8 cellular contexts compared by ENCODE assay signal in the genomic region with DNA sequence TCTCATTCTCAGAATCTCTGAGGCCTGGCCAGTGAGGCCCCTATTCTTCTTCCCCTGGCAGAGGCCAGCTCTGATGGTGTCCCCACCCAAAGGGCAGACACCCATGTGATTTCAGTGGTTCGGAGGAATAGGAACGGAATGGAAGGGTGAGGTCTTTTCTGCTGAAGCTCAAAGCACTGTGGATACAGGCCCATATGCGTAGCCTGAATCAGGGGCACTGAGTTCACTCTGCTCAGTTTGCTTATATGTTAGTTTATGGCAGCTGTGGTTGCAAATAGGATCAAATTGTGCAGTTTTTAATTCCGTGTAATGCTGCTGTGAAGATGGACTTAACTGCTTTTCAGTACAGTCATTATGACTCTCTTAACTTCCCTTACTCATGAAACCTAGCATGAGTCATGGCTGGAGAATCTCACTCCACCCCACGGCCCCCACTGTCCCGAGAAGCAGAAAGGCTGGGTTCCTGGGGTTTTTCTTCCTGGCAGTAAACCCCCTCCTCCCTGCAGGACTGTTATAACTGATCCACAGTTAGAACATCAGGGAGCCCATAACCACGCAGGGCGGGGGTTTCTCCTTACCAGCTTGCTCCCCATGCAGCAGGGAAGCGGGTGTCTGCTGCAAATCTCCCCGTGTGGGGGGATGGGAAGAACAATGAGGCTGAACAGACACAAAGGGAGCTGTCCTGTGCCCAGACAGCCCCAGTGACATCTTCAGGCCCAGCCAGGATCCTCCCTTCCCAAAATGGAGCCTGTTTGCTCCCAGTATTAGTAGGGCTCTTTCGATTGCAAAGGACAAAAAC.
DNase-seq lines count a peak whose midpoint lies in the region; ATAC-seq and TF ChIP-seq lines count a peak whose summit lies in the region.

No MANE protein-coding gene starts in this region.

- H3K4me3 ChIP-seq in ovary: no peak overlapping the region

- no peak for TF ChIP-seq POLR2A in ovary (IDR thresholded peaks at IDR 0.05)

- WGBS in ovary, 3 donors: 40 to 47% (median 43%) methylated on average over 11 of the region's 11 CpGs

- peaks cover 3% of the 10 kb centered on the region for H3K36me3 Mint-ChIP-seq in T-helper 1 cell treated with Interleukin-12 subunit alpha and Interleukin-12 subunit beta and Interleukin-4 antibody, amounts not matched to agents 30 μg/mL and 1 μg/mL, for 36 hours (ENCODE audit: low read depth)

- peak; percentile 69 for ATAC-seq in HG03159 (IDR thresholded peaks at IDR 0.05; ENCODE audit: unreplicated experiment)

- TF ChIP-seq EP300 in ovary (IDR thresholded peaks at IDR 0.05): no peak

- H3K4me1 ChIP-seq in ovary (ENCODE audit: insufficient read depth): no peaks in the 10 kb centered on the region

- peak overlapping the region; percentile 86 for H3K27ac Mint-ChIP-seq in T-helper 1 cell treated with Interleukin-12 subunit alpha and Interleukin-12 subunit beta and Interleukin-4 antibody, amounts not matched to agents 30 μg/mL and 1 μg/mL, for 36 hours

- H3K27me3 ChIP-seq in ovary: no peaks in the 10 kb centered on the region

- H3K27me3 Mint-ChIP-seq in T-helper 1 cell treated with Interleukin-12 subunit alpha and Interleukin-12 subunit beta and Interleukin-4 antibody, amounts not matched to agents 30 μg/mL and 1 μg/mL, for 36 hours (ENCODE audit: low read depth): no peaks in the 10 kb centered on the region

- peaks cover 31% of the 10 kb centered on the region for H3K9me3 Mint-ChIP-seq in T-helper 1 cell treated with Interleukin-12 subunit alpha and Interleukin-12 subunit beta and Interleukin-4 antibody, amounts not matched to agents 30 μg/mL and 1 μg/mL, for 36 hours

- TF ChIP-seq CTCF in ovary (IDR thresholded peaks at IDR 0.05): no peak

- peaks cover 27% of the 10 kb centered on the region for H3K4me1 Mint-ChIP-seq in T-helper 1 cell treated with Interleukin-12 subunit alpha and Interleukin-12 subunit beta and Interleukin-4 antibody, amounts not matched to agents 30 μg/mL and 1 μg/mL, for 36 hours (ENCODE audit: low read depth)

- H3K36me3 ChIP-seq in ovary: no peaks in the 10 kb centered on the region

- H3K27ac ChIP-seq in ovary: no peak overlapping the region

- intact Hi-C loops in ovary (cut with DNase I): no loop called here

- peak; percentile 31 for DNase-seq in stimulated activated CD4-positive, alpha-beta T cell treated with anti-CD3 and anti-CD28 coated beads, Interleukin-1b, Interleukin-23, amount 100 ng/mL, for 48 hours
- DNase-seq in stimulated activated CD4-positive, alpha-beta T cell treated with anti-CD3 and anti-CD28 coated beads, Interleukin-4, amount 100 ng/mL, for 1 hour: no peak
- DNase-seq in fibroblast of gingiva (ENCODE audit: low read depth) (peak; percentile 92), ovary (peak in 4 of 5 donors; percentile 14 to 58 (median 40)), activated gamma-delta T cell (lab: John Stamatoyannopoulos, UW) (no peak), cortex of kidney (lab: John Stamatoyannopoulos, UW) (no peak)

- no peaks in the 10 kb centered on the region for H3K9me3 ChIP-seq in ovary

- H3K4me3 Mint-ChIP-seq in T-helper 1 cell treated with Interleukin-12 subunit alpha and Interleukin-12 subunit beta and Interleukin-4 antibody, amounts not matched to agents 30 μg/mL and 1 μg/mL, for 36 hours: no peak overlapping the region

Comparison
In these comparisons a context has a peak if more than half of its experiments do, and no peak if none do; other contexts are left out.
1. DNase-seq: peak in stimulated activated CD4-positive, alpha-beta T cell treated with anti-CD3 and anti-CD28 coated beads, Interleukin-1b, Interleukin-23, amount 100 ng/mL, for 48 hours (single experiment), fibroblast of gingiva (single experiment) and ovary (4 of 5); none in stimulated activated CD4-positive, alpha-beta T cell treated with anti-CD3 and anti-CD28 coated beads, Interleukin-4, amount 100 ng/mL, for 1 hour (single experiment), activated gamma-delta T cell (single experiment) and cortex of kidney (single experiment).